ENCODE assay signal across 1 cellular context in the genomic region with DNA sequence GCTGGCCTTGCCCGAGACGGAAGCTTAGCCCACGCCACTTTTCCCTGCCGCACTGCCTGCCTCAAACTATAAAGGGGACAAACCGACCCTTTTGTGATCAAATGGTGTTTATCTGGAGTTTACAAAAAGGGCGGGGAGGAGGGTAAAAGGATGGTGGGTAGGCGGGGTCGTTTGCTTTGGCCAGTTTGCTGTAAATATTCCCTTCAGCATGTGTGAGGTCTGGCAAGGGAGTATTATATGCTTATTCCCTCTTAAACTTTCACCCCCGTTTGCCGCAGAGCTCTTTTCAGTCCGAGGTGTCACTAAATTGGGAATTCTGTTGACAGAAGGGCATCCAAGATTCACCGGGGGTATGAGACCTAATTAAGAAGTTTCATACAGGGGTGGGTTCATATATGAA.
TF ChIP-seq lines count a peak whose summit lies in the region.

No MANE protein-coding gene starts in this region.

TF ChIP-seq in GM23338, 12 proteins besides CTCF, POLR2A, EP300 and RAD21 (continued from another document):
- TF ChIP-seq REST (IDR thresholded peaks at IDR 0.05; ENCODE audit: unreplicated experiment): no peak
